Comparison of ENCODE assay signal across 22 cellular contexts in genomic region chr16:76784530-76784929, GRCh38.
DNase-seq lines count a peak whose midpoint lies in the region; ATAC-seq and TF ChIP-seq lines count a peak whose summit lies in the region.
"Had no signal": no experiment of that assay in that cellular context is flagged by ENCODE, and none has a peak within 500 bp of the region (broad histone marks: within the 10 kb centered on the region; RNA-seq: fewer than 3 reads in every experiment).

No MANE protein-coding gene starts in this region.

- ATAC-seq in GM21529 (IDR thresholded peaks at IDR 0.05; ENCODE audit: unreplicated experiment): peak; percentile 70
- ATAC-seq in HG02973 (IDR thresholded peaks at IDR 0.05; ENCODE audit: unreplicated experiment): peak; percentile 53
- no peak for ATAC-seq in activated CD4-positive, alpha-beta T cell treated with anti-CD3 and anti-CD28 coated beads for 36 hours
- ATAC-seq in HG02678 (IDR thresholded peaks at IDR 0.05; ENCODE audit: unreplicated experiment): no peak
- ATAC-seq: activated CD8-positive, alpha-beta memory T cell treated with anti-CD3 and anti-CD28 coated beads, Interleukin-2, amount 10 ng/mL, durations not matched to agents 7 days and 5 days; activated naive CD8-positive, alpha-beta T cell treated with anti-CD3 and anti-CD28 coated beads, Interleukin-2, amount 50 U/mL, for 24 hours; activated T-cell treated with anti-CD3 and anti-CD28 coated beads, Interleukin-2, amount 50 U/mL, for 4 hours; stimulated activated effector memory CD8-positive, alpha-beta T cell treated with anti-CD3 and anti-CD28 coated beads, Interleukin-12 subunit alpha, Interleukin-12 subunit beta, amount 100 ng/mL, for 72 hours had no signal

- no peak overlapping the region for H3K4me3 Mint-ChIP-seq in nephron progenitor cell
- H3K4me3 Mint-ChIP-seq in activated CD4-positive, alpha-beta T cell treated with anti-CD3 and anti-CD28 coated beads for 36 hours: no peak overlapping the region
- H3K4me3 Mint-ChIP-seq: activated B cell treated with CpG ODN at 0.5 μM for 24 hours; activated CD8-positive, alpha-beta memory T cell treated with anti-CD3 and anti-CD28 coated beads, Interleukin-2, amount 10 ng/mL, durations not matched to agents 7 days and 5 days; activated naive CD8-positive, alpha-beta T cell treated with anti-CD3 and anti-CD28 coated beads, Interleukin-2, amount 50 U/mL, for 24 hours; activated T-cell treated with anti-CD3 and anti-CD28 coated beads, Interleukin-2, amount 50 U/mL, for 4 hours; nephron; stimulated activated effector memory CD8-positive, alpha-beta T cell treated with anti-CD3 and anti-CD28 coated beads, Interleukin-12 subunit alpha, Interleukin-12 subunit beta, amount 100 ng/mL, for 72 hours had no signal

- POLR2A ChIA-PET in activated CD4-positive, alpha-beta T cell treated with anti-CD3 and anti-CD28 coated beads for 36 hours (lab: Charles Lee): no interaction called here

- intact Hi-C loops in activated CD4-positive, alpha-beta T cell treated with anti-CD3 and anti-CD28 coated beads for 36 hours (cut with DNase I, micrococcal nuclease): no loop called here

- CTCF ChIA-PET in activated CD4-positive, alpha-beta T cell treated with anti-CD3 and anti-CD28 coated beads for 36 hours (lab: Charles Lee): no interaction called here

- DNase-seq in NCI-H524 treated with DMSO at 0.1 percent for 48 hours (lab: John Stamatoyannopoulos, UW) (peak; percentile 76), nephron progenitor cell (no peak), NCI-H2196 (lab: John Stamatoyannopoulos, UW; ENCODE audit: unreplicated experiment) (no peak)
- DNase-seq in activated CD4-positive, alpha-beta T cell treated with anti-CD3 and anti-CD28 coated beads for 36 hours: no peak
- DNase-seq: activated B cell treated with CpG ODN at 0.5 μM for 24 hours; activated CD8-positive, alpha-beta memory T cell treated with anti-CD3 and anti-CD28 coated beads, Interleukin-2, amount 10 ng/mL, durations not matched to agents 7 days and 5 days; activated naive CD8-positive, alpha-beta T cell treated with anti-CD3 and anti-CD28 coated beads, Interleukin-2, amount 50 U/mL, for 24 hours; activated T-cell treated with anti-CD3 and anti-CD28 coated beads, Interleukin-2, amount 50 U/mL, for 4 hours; caudate nucleus; effector memory CD4-positive, alpha-beta T cell; hypothalamus; NCI-H1694 treated with DMSO at 0.1 percent for 48 hours; NCI-H345; NCI-H82; RPMI8226; T-helper 1 cell; trophoblast cell had no signal

- H3K27ac Mint-ChIP-seq in nephron progenitor cell: peak overlapping the region; percentile 23
- H3K27ac Mint-ChIP-seq in activated CD4-positive, alpha-beta T cell treated with anti-CD3 and anti-CD28 coated beads for 36 hours: no peak overlapping the region
- H3K27ac Mint-ChIP-seq: activated B cell treated with CpG ODN at 0.5 μM for 24 hours; activated CD8-positive, alpha-beta memory T cell treated with anti-CD3 and anti-CD28 coated beads, Interleukin-2, amount 10 ng/mL, durations not matched to agents 7 days and 5 days; activated naive CD8-positive, alpha-beta T cell treated with anti-CD3 and anti-CD28 coated beads, Interleukin-2, amount 50 U/mL, for 24 hours; nephron; stimulated activated effector memory CD8-positive, alpha-beta T cell treated with anti-CD3 and anti-CD28 coated beads, Interleukin-12 subunit alpha, Interleukin-12 subunit beta, amount 100 ng/mL, for 72 hours had no signal

- no peak for TF ChIP-seq CTCF in nephron progenitor cell (IDR thresholded peaks at IDR 0.05)

- no peaks in the 10 kb centered on the region for H3K36me3 Mint-ChIP-seq in nephron progenitor cell (ENCODE audit: low read depth)
- H3K36me3 Mint-ChIP-seq in activated CD4-positive, alpha-beta T cell treated with anti-CD3 and anti-CD28 coated beads for 36 hours (ENCODE audit: low read depth): no peaks in the 10 kb centered on the region
- H3K36me3 Mint-ChIP-seq: activated CD8-positive, alpha-beta memory T cell treated with anti-CD3 and anti-CD28 coated beads, Interleukin-2, amount 10 ng/mL, durations not matched to agents 7 days and 5 days; stimulated activated effector memory CD8-positive, alpha-beta T cell treated with anti-CD3 and anti-CD28 coated beads, Interleukin-12 subunit alpha, Interleukin-12 subunit beta, amount 100 ng/mL, for 72 hours had no signal

- H3K9me3 Mint-ChIP-seq in nephron progenitor cell: peaks cover 8% of the 10 kb centered on the region
- H3K9me3 Mint-ChIP-seq in activated CD4-positive, alpha-beta T cell treated with anti-CD3 and anti-CD28 coated beads for 36 hours (ENCODE audit: low read depth): peaks cover 21% of the 10 kb centered on the region

- H3K4me1 Mint-ChIP-seq in nephron progenitor cell: no peaks in the 10 kb centered on the region
- no peaks in the 10 kb centered on the region for H3K4me1 Mint-ChIP-seq in activated CD4-positive, alpha-beta T cell treated with anti-CD3 and anti-CD28 coated beads for 36 hours
- H3K4me1 Mint-ChIP-seq: activated B cell treated with CpG ODN at 0.5 μM for 24 hours; activated CD8-positive, alpha-beta memory T cell treated with anti-CD3 and anti-CD28 coated beads, Interleukin-2, amount 10 ng/mL, durations not matched to agents 7 days and 5 days; activated naive CD8-positive, alpha-beta T cell treated with anti-CD3 and anti-CD28 coated beads, Interleukin-2, amount 50 U/mL, for 24 hours; nephron; stimulated activated effector memory CD8-positive, alpha-beta T cell treated with anti-CD3 and anti-CD28 coated beads, Interleukin-12 subunit alpha, Interleukin-12 subunit beta, amount 100 ng/mL, for 72 hours had no signal

- H3K27me3 Mint-ChIP-seq in nephron progenitor cell (ENCODE audit: low read depth, poor library complexity): peaks cover 9% of the 10 kb centered on the region
- no peaks in the 10 kb centered on the region for H3K27me3 Mint-ChIP-seq in activated CD4-positive, alpha-beta T cell treated with anti-CD3 and anti-CD28 coated beads for 36 hours
- H3K27me3 Mint-ChIP-seq: activated B cell treated with CpG ODN at 0.5 μM for 24 hours; activated CD8-positive, alpha-beta memory T cell treated with anti-CD3 and anti-CD28 coated beads, Interleukin-2, amount 10 ng/mL, durations not matched to agents 7 days and 5 days; activated naive CD8-positive, alpha-beta T cell treated with anti-CD3 and anti-CD28 coated beads, Interleukin-2, amount 50 U/mL, for 24 hours had no signal

Comparison
In these comparisons a context has a peak if more than half of its experiments do, and no peak if none do; other contexts are left out.
1. ATAC-seq: peak in GM21529 (single experiment) and HG02973 (single experiment); none in activated CD4-positive, alpha-beta T cell treated with anti-CD3 and anti-CD28 coated beads for 36 hours (single experiment) and HG02678 (single experiment).